8 cellular contexts compared by ENCODE assay signal in the genomic region with DNA sequence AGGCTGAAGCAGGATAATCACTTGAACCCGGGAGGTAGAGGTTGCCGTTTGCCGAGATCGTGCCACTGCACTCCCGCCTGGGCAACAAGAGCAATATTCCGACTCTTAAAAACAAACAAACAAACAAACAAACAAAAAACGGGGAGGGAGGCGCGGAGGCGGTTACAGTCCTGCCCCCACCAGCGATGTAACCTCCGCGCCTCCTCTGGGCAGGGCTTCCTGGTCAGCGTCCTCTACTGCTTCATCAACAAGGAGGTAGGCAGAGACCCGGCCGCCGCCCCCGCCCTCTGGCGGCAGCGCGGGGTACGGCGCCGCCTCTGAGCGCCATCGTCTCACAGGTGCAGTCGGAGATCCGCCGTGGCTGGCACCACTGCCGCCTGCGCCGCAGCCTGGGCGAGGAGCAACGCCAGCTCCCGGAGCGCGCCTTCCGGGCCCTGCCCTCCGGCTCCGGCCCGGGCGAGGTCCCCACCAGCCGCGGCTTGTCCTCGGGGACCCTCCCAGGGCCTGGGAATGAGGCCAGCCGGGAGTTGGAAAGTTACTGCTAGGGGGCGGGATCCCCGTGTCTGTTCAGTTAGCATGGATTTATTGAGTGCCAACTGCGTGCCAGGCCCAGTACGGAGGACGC. TPM values are rescaled to one million over a fixed set of nuclear protein-coding genes. Genes with fewer than 3 reads are reported as not detected.
DNase-seq lines count a peak whose midpoint lies in the region; ATAC-seq and TF ChIP-seq lines count a peak whose summit lies in the region.

No MANE protein-coding gene starts in this region.

- peak overlapping the region; percentile 87 for H2AFZ ChIP-seq in GM23338

- H3K4me2 ChIP-seq in GM23338: peak overlapping the region; percentile 83

- H3K27ac ChIP-seq in GM23338 (ENCODE audit: low read depth) (no peak overlapping the region), SK-N-MC (no peak overlapping the region), thoracic aorta (peak overlapping the region; percentile 67 to 69)

- peaks cover 24% of the 10 kb centered on the region for H3F3A ChIP-seq in GM23338 (replicated peaks; ENCODE audit: low read depth)

- H3K9me3 ChIP-seq in SK-N-MC (ENCODE audit: low read depth, low read length) (no peaks in the 10 kb centered on the region), thoracic aorta (no peaks in the 10 kb centered on the region)

- no peaks in the 10 kb centered on the region for H3K79me2 ChIP-seq in GM23338 (replicated peaks; ENCODE audit: insufficient read depth)

- H3K9me3 Mint-ChIP-seq in GM23338 (no peaks in the 10 kb centered on the region; the same call in 2 of the 3 replicates), glutamatergic neuron (ENCODE audit: unreplicated experiment) (no peaks in the 10 kb centered on the region), osteocyte (ENCODE audit: unreplicated experiment) (no peaks in the 10 kb centered on the region)
- no peaks in the 10 kb centered on the region for H3K9me3 Mint-ChIP-seq in activated naive CD8-positive, alpha-beta T cell (ENCODE audit: low read depth)

- H3K36me3 Mint-ChIP-seq in GM23338 (ENCODE audit: low read depth) (peaks cover 23% of the 10 kb centered on the region), glutamatergic neuron (ENCODE audit: unreplicated experiment) (no peaks in the 10 kb centered on the region), osteocyte (ENCODE audit: unreplicated experiment) (peaks cover 8% of the 10 kb centered on the region)
- H3K36me3 Mint-ChIP-seq in activated naive CD8-positive, alpha-beta T cell: no peaks in the 10 kb centered on the region

- peaks cover 6% of the 10 kb centered on the region; the same call in 1 of the 2 replicates for H4K20me1 ChIP-seq in GM23338 (replicated peaks; ENCODE audit: insufficient read depth)

- DNase-seq in DMS53 treated with DMSO at 0.1 percent for 48 hours (lab: John Stamatoyannopoulos, UW; ENCODE audit: unreplicated experiment): peak; percentile 88
- DNase-seq in GM23338 (ENCODE audit: low spot score): peak; percentile 83
- DNase-seq in NB4 (ENCODE audit: low read depth): peak; percentile 78
- no peak for DNase-seq in SK-N-MC (ENCODE audit: low read depth, low spot score)
- DNase-seq in glutamatergic neuron: peak; percentile 80
- peak; percentile 97 for DNase-seq in osteocyte (ENCODE audit: extremely low spot score, unreplicated experiment)
- peak; percentile 41 for DNase-seq in thoracic aorta (ENCODE audit: low spot score)

- H3K4me3 ChIP-seq in GM23338 (peak overlapping the region; percentile 51), NB4 (ENCODE audit: low read depth, low read length) (no peak overlapping the region), SK-N-MC (peak overlapping the region; percentile 78), thoracic aorta (peak overlapping the region; percentile 69)

- TF ChIP-seq CTCF in GM23338 (conservative IDR thresholded peaks at IDR 0.05; ENCODE audit: low read depth in 2 of 2) (peak; percentile 77 to 87), NB4 (IDR thresholded peaks at IDR 0.05; ENCODE audit: low read depth, low read length) (peak; percentile 75), glutamatergic neuron (IDR thresholded peaks at IDR 0.05; ENCODE audit: partially characterized antibody, unreplicated experiment) (peak; percentile 99), osteocyte (IDR thresholded peaks at IDR 0.05) (peak; percentile 98), thoracic aorta (IDR thresholded peaks at IDR 0.05) (peak; percentile 98)

- H3K27me3 ChIP-seq in GM23338 (ENCODE audit: insufficient read depth) (peaks cover 17% of the 10 kb centered on the region), thoracic aorta (replicated peaks; ENCODE audit: insufficient read depth) (peaks cover 11% of the 10 kb centered on the region)

- no peaks in the 10 kb centered on the region for H3K9me2 ChIP-seq in GM23338 (ENCODE audit: insufficient read depth)

- H3K4me3 Mint-ChIP-seq in GM23338 (peak overlapping the region; percentile 68), glutamatergic neuron (ENCODE audit: unreplicated experiment) (peak overlapping the region; percentile 49), osteocyte (ENCODE audit: unreplicated experiment) (peak overlapping the region; percentile 74)
- H3K4me3 Mint-ChIP-seq in activated naive CD8-positive, alpha-beta T cell: peak overlapping the region; percentile 83

- ATAC-seq in GM23338 (peak; percentile 67), thoracic aorta (ENCODE audit: insufficient number of reproducible peaks, low FRiP score, low read depth) (peak; percentile 86)

- H3K36me3 ChIP-seq in GM23338 (ENCODE audit: insufficient read depth) (0 out of 2 replicates have a peak, but pooled peaks cover 4% of the 10 kb centered on the region), SK-N-MC (ENCODE audit: insufficient read depth, low read length) (peaks cover 11% of the 10 kb centered on the region; the same call in 1 of the 2 replicates), thoracic aorta (peaks cover 5% of the 10 kb centered on the region)

- peaks cover 4% of the 10 kb centered on the region; the same call in 1 of the 3 replicates for H3K4me1 Mint-ChIP-seq in GM23338
- H3K4me1 Mint-ChIP-seq in activated naive CD8-positive, alpha-beta T cell (ENCODE audit: low read depth): peaks cover 18% of the 10 kb centered on the region
- H3K4me1 Mint-ChIP-seq in glutamatergic neuron (ENCODE audit: low read depth, unreplicated experiment): no peaks in the 10 kb centered on the region
- H3K4me1 Mint-ChIP-seq in osteocyte (ENCODE audit: unreplicated experiment): peaks cover 18% of the 10 kb centered on the region

- H3K27ac Mint-ChIP-seq in GM23338 (no peak overlapping the region), glutamatergic neuron (ENCODE audit: unreplicated experiment) (no peak overlapping the region), osteocyte (ENCODE audit: unreplicated experiment) (peak overlapping the region; percentile 96)
- no peak overlapping the region for H3K27ac Mint-ChIP-seq in activated naive CD8-positive, alpha-beta T cell

- no peak for TF ChIP-seq POLR2A in NB4 (IDR thresholded peaks at IDR 0.05; ENCODE audit: extremely low read depth, insufficient read length)

- H3K27me3 Mint-ChIP-seq in GM23338 (ENCODE audit: insufficient read depth, low read depth, poor library complexity) (peaks cover 35% of the 10 kb centered on the region), glutamatergic neuron (ENCODE audit: unreplicated experiment) (peaks cover 9% of the 10 kb centered on the region), osteocyte (ENCODE audit: unreplicated experiment) (peaks cover 5% of the 10 kb centered on the region)
- H3K27me3 Mint-ChIP-seq in activated naive CD8-positive, alpha-beta T cell: no peaks in the 10 kb centered on the region

- H3K4me1 ChIP-seq in GM23338 (ENCODE audit: insufficient read depth) (peaks cover 8% of the 10 kb centered on the region; the same call in 1 of the 2 replicates), thoracic aorta (ENCODE audit: control insufficient read depth in 1 of 2, low read depth in 2 of 2) (peaks cover 4 to 18% of the 10 kb centered on the region in 2 donors)

- no peak overlapping the region for H3K9ac ChIP-seq in SK-N-MC (ENCODE audit: insufficient read length)

TF ChIP-seq in GM23338, 12 proteins besides CTCF, POLR2A, EP300 and RAD21 (continues in another document):
- TF ChIP-seq NANOG (IDR thresholded peaks at IDR 0.05; ENCODE audit: borderline replicate concordance): no peak
- TF ChIP-seq POLR2AphosphoS5 (IDR thresholded peaks at IDR 0.05; ENCODE audit: low read depth): no peak
- no peak for TF ChIP-seq EZH2 (IDR thresholded peaks at IDR 0.05; ENCODE audit: low read depth, unreplicated experiment)
- no peak for TF ChIP-seq STAT1 (IDR thresholded peaks at IDR 0.05; ENCODE audit: unreplicated experiment)

RNA-seq across cellular contexts. Expression of a gene that starts 10.2 kb away (rescaled TPM):
- total RNA-seq in GM23338 (2014; rRNA removed; shearing (Covaris generic)): 169 and 226 TPM in 2 replicates
- 1,375 and 1,400 TPM in 2 replicates for polyA plus RNA-seq in GM23338 (2016; fragmentation: Nextera tagmentation; extraction: Ambion mirVana)
- 264 TPM for total RNA-seq in glutamatergic neuron (ENCODE audit: unreplicated experiment)
- total RNA-seq in osteocyte: 366 and 397 TPM in 2 replicates
- 10 to 100 TPM; 65.7 to 70.1 TPM for total RNA-seq in thoracic aorta

RNA-seq across cellular contexts. Expression of a gene that starts 11.0 kb away (rescaled TPM):
- 23.0 and 26.2 TPM in 2 replicates for total RNA-seq in GM23338 (2014; rRNA removed; shearing (Covaris generic))
- 8.6 and 10.6 TPM in 2 replicates for polyA plus RNA-seq in GM23338 (2016; fragmentation: Nextera tagmentation; extraction: Ambion mirVana)
- total RNA-seq in glutamatergic neuron (ENCODE audit: unreplicated experiment) (2.6 TPM), osteocyte (14.0 TPM in 2 replicates), thoracic aorta (1 to 10 TPM; 4.6 to 8.8 TPM)

RNA-seq across cellular contexts. Expression of a gene that starts 13.5 kb away (rescaled TPM):
- total RNA-seq in GM23338 (2014; rRNA removed; shearing (Covaris generic)): 0.19 and 0.42 TPM in 2 replicates
- 1.2 and 1.4 TPM in 2 replicates for polyA plus RNA-seq in GM23338 (2016; fragmentation: Nextera tagmentation; extraction: Ambion mirVana)
- total RNA-seq in glutamatergic neuron (ENCODE audit: unreplicated experiment): 36.4 TPM
- total RNA-seq in osteocyte: 0.81 and 1.3 TPM in 2 replicates
- under 1 TPM in 1 of 2 donors, not detected in 1; 0.14 TPM for total RNA-seq in thoracic aorta

RNA-seq across cellular contexts. Expression of a gene that starts 42.3 kb away (rescaled TPM):
- total RNA-seq in GM23338 (2014; rRNA removed; shearing (Covaris generic)): 28.9 and 33.9 TPM in 2 replicates
- 7.1 and 8.0 TPM in 2 replicates for polyA plus RNA-seq in GM23338 (2016; fragmentation: Nextera tagmentation; extraction: Ambion mirVana)
- 53.2 TPM for total RNA-seq in glutamatergic neuron (ENCODE audit: unreplicated experiment)
- total RNA-seq in osteocyte: 27.1 and 28.6 TPM in 2 replicates
- total RNA-seq in thoracic aorta: 10 to 100 TPM; 21.7 to 34.8 TPM

RNA-seq across cellular contexts. Expression of a gene that starts 49.2 kb away (rescaled TPM):
- 34.4 and 35.8 TPM in 2 replicates for total RNA-seq in GM23338 (2014; rRNA removed; shearing (Covaris generic))
- polyA plus RNA-seq in GM23338 (2016; fragmentation: Nextera tagmentation; extraction: Ambion mirVana): 9.4 and 12.0 TPM in 2 replicates
- total RNA-seq in glutamatergic neuron (ENCODE audit: unreplicated experiment) (20.4 TPM), osteocyte (16.0 and 18.3 TPM in 2 replicates), thoracic aorta (10 to 100 TPM in 1 of 2 donors, 1 to 10 TPM in 1; 9.9 to 15.0 TPM)

Comparison
In these comparisons a context has a peak if more than half of its experiments do, and no peak if none do; other contexts are left out.
1. H3K27ac ChIP-seq: peak in thoracic aorta (2 of 2); none in GM23338 (single experiment) and SK-N-MC (single experiment).
2. RNA of a gene that starts 13.5 kb away (total RNA-seq): 36.4 TPM in glutamatergic neuron (single experiment); 0.81 to 1.3 TPM in osteocyte, 0.19 to 0.42 TPM in GM23338 and 0.14 TPM in thoracic aorta; every median in the first group is over 10 times any median in the second.
3. Peak in every context shown above with its lines, with median percentiles within 50 percentile points of each other: H3K4me3 Mint-ChIP-seq and CTCF ChIP-seq.